22 cellular contexts compared by ENCODE assay signal in genomic region chr7:5435291-5436002, GRCh38. TPM values are rescaled to one million over a fixed set of nuclear protein-coding genes. Genes with fewer than 3 reads are reported as not detected.
DNase-seq lines count a peak whose midpoint lies in the region; ATAC-seq, FAIRE-seq and TF ChIP-seq lines count a peak whose summit lies in the region.
"Had no signal": no experiment of that assay in that cellular context is flagged by ENCODE, and none has a peak within 500 bp of the region (broad histone marks: within the 10 kb centered on the region; RNA-seq: fewer than 3 reads in every experiment).

No MANE protein-coding gene starts in this region.

- H3K4me3 Mint-ChIP-seq in immature natural killer cell, result no peak overlapping the region
- H3K4me3 Mint-ChIP-seq: activated CD8-positive, alpha-beta memory T cell treated with anti-CD3 and anti-CD28 coated beads, Interleukin-2, amount 10 ng/mL, durations not matched to agents 7 days and 5 days had no signal

- no peak overlapping the region for H3K18ac ChIP-seq in mesenchymal stem cell (ENCODE audit: low read depth in 1 of 2, low read length in 2 of 2)

- peaks cover 31% of the 10 kb centered on the region for H3K79me1 ChIP-seq in mesenchymal stem cell (replicated peaks; ENCODE audit: low read length, poor library complexity, severe bottlenecking)

- H2BK5ac ChIP-seq in mesenchymal stem cell (ENCODE audit: low read depth, low read length, poor library complexity, severe bottlenecking), result no peak overlapping the region

- FAIRE-seq in GM12891 (lab: Jason Lieb, UNC), result peak; percentile 85
- FAIRE-seq: D721Med had no signal

- H3K4me1 Mint-ChIP-seq in immature natural killer cell, result no peaks in the 10 kb centered on the region
- H3K4me1 Mint-ChIP-seq: activated CD8-positive, alpha-beta memory T cell treated with anti-CD3 and anti-CD28 coated beads, Interleukin-2, amount 10 ng/mL, durations not matched to agents 7 days and 5 days had no signal

- intact Hi-C loops in breast epithelium (cut with DNase I; ENCODE audit: low total_unique reads), result no loop called here

- no peak for DNase-seq in GM12891 (ENCODE audit: insufficient read length, low spot score)
- no peak for DNase-seq in mesenchymal stem cell
- DNase-seq in immature natural killer cell, result no peak
- no peak for DNase-seq in breast epithelium (ENCODE audit: low spot score in 2 of 2)
- no peak for DNase-seq in HUDEP-2 (lab: John Stamatoyannopoulos, UW; ENCODE audit: unreplicated experiment in 76 of 76)
- DNase-seq: activated CD8-positive, alpha-beta memory T cell treated with anti-CD3 and anti-CD28 coated beads, Interleukin-2, amount 10 ng/mL, durations not matched to agents 7 days and 5 days; activated effector memory CD4-positive, alpha-beta T cell treated with Interleukin-2 at 50 U/mL for 16 hours; cerebellar nuclear complex; GF-D8; hypothalamus; KG1; left cardiac atrium; mucosa of descending colon; NCI-H1092 treated with DMSO at 0.1 percent for 48 hours; ovary; T-helper 2 cell had no signal

- WGBS in mesenchymal stem cell, result 98% methylated on average over 11 of the region's 12 CpGs

- H3K36me3 ChIP-seq in mesenchymal stem cell (ENCODE audit: control insufficient read depth in 1 of 2, insufficient read depth in 2 of 2, low read depth in 1 of 2, low read length in 2 of 2) (peaks cover 25 to 28% of the 10 kb centered on the region in 2 experiments), breast epithelium (no peaks in the 10 kb centered on the region)
- H3K36me3 ChIP-seq: ovary had no signal

- ATAC-seq in HG03060 (IDR thresholded peaks at IDR 0.05; ENCODE audit: low read depth, unreplicated experiment), result peak; percentile 55
- ATAC-seq: activated CD4-positive, CD25-positive, alpha-beta regulatory T cell treated with anti-CD3 and anti-CD28 coated beads, Interleukin-2, amount 50 U/mL, for 24 hours; activated CD8-positive, alpha-beta memory T cell treated with anti-CD3 and anti-CD28 coated beads, Interleukin-2, amount 10 ng/mL, durations not matched to agents 7 days and 5 days; left cardiac atrium; mucosa of descending colon had no signal

- TF ChIP-seq POLR2A in GM12891 (IDR thresholded peaks at IDR 0.05; ENCODE audit: low read depth, low read length), result no peak
- peak; percentile 36 for TF ChIP-seq POLR2A in GM19193 (IDR thresholded peaks at IDR 0.05; ENCODE audit: extremely low read depth, insufficient read depth, insufficient read length)
- no peak for TF ChIP-seq POLR2A in breast epithelium (IDR thresholded peaks at IDR 0.05)

- H3K27me3 ChIP-seq in mesenchymal stem cell (ENCODE audit: control insufficient read depth in 1 of 2, insufficient read depth in 1 of 2, low read length in 2 of 2) (no peaks in the 10 kb centered on the region), breast epithelium (no peaks in the 10 kb centered on the region)
- H3K27me3 ChIP-seq: ovary, suprapubic skin had no signal

- H3K27me3 Mint-ChIP-seq in immature natural killer cell (ENCODE audit: low read depth in 3 of 3), result peaks cover 4 to 22% (median 16%) of the 10 kb centered on the region in 3 donors

- H2AK5ac ChIP-seq in mesenchymal stem cell (ENCODE audit: low read length, severe bottlenecking), result no peak overlapping the region

- peak overlapping the region; percentile 55 for H4K8ac ChIP-seq in mesenchymal stem cell (ENCODE audit: low read length)

- no peak overlapping the region for H2BK120ac ChIP-seq in mesenchymal stem cell (ENCODE audit: low read depth, low read length)

- H3K4me1 ChIP-seq in mesenchymal stem cell (ENCODE audit: control insufficient read depth, insufficient read depth, low read depth, low read length), result peaks cover 12% of the 10 kb centered on the region
- no peaks in the 10 kb centered on the region for H3K4me1 ChIP-seq in breast epithelium

- H3K27ac ChIP-seq in mesenchymal stem cell (ENCODE audit: low read length, poor library complexity, severe bottlenecking) (no peak overlapping the region), breast epithelium (no peak overlapping the region)
- H3K27ac ChIP-seq: HL-60, ovary, suprapubic skin had no signal

- H3K9me3 ChIP-seq in mesenchymal stem cell (ENCODE audit: control insufficient read depth, low read length) (peaks cover 12% of the 10 kb centered on the region), breast epithelium (peaks cover 0 to 10% of the 10 kb centered on the region in 2 donors)
- H3K9me3 ChIP-seq: mucosa of descending colon had no signal

- H3K23ac ChIP-seq in mesenchymal stem cell (ENCODE audit: low read length in 2 of 2), result no peak overlapping the region

- no peak overlapping the region for H2AFZ ChIP-seq in mesenchymal stem cell (ENCODE audit: low read depth, low read length)

- H2BK12ac ChIP-seq in mesenchymal stem cell (ENCODE audit: low read length in 2 of 2), result no peak overlapping the region

- H3K4me3 ChIP-seq in mesenchymal stem cell (ENCODE audit: insufficient read depth in 1 of 2, low read depth in 1 of 2, low read length in 2 of 2) (no peak overlapping the region), breast epithelium (no peak overlapping the region)
- H3K4me3 ChIP-seq: mucosa of descending colon, ovary, suprapubic skin had no signal

- H3K9ac ChIP-seq in mesenchymal stem cell (ENCODE audit: low read length), result no peak overlapping the region

- no peak overlapping the region for H4K91ac ChIP-seq in mesenchymal stem cell (ENCODE audit: low read length)

- H3K4ac ChIP-seq in mesenchymal stem cell (ENCODE audit: low read depth in 1 of 2, low read length in 2 of 2), result no peak overlapping the region

- no peak for TF ChIP-seq CTCF in breast epithelium (IDR thresholded peaks at IDR 0.05)

- H3K4me2 ChIP-seq in mesenchymal stem cell (ENCODE audit: low read length, poor library complexity, severe bottlenecking), result no peak overlapping the region

- no peak overlapping the region for H3K27ac Mint-ChIP-seq in immature natural killer cell
- H3K27ac Mint-ChIP-seq: activated CD8-positive, alpha-beta memory T cell treated with anti-CD3 and anti-CD28 coated beads, Interleukin-2, amount 10 ng/mL, durations not matched to agents 7 days and 5 days had no signal

- H3K14ac ChIP-seq in mesenchymal stem cell (ENCODE audit: low read length in 2 of 2), result no peak overlapping the region

- peaks cover 3 to 6% (median 4%) of the 10 kb centered on the region in 3 donors for H3K36me3 Mint-ChIP-seq in immature natural killer cell
- H3K36me3 Mint-ChIP-seq: activated CD8-positive, alpha-beta memory T cell treated with anti-CD3 and anti-CD28 coated beads, Interleukin-2, amount 10 ng/mL, durations not matched to agents 7 days and 5 days had no signal

- H2BK15ac ChIP-seq in mesenchymal stem cell (ENCODE audit: low read depth, poor library complexity, severe bottlenecking), result no peak overlapping the region

- no peaks in the 10 kb centered on the region for H3K9me3 Mint-ChIP-seq in immature natural killer cell

TF ChIP-seq in GM12891, 5 proteins besides CTCF, POLR2A, EP300 and RAD21:
- TF ChIP-seq POU2F2 (IDR thresholded peaks at IDR 0.05; ENCODE audit: low read depth, low read length), result peak; percentile 80; the same call in 1 of the 2 replicates
- TF ChIP-seq TAF1 (IDR thresholded peaks at IDR 0.05; ENCODE audit: low read depth, low read length), result no peak
- TF ChIP-seq SPI1 (IDR thresholded peaks at IDR 0.05; ENCODE audit: low read depth, low read length), result peak; percentile 91
- peak; percentile 51 for TF ChIP-seq PAX5 (IDR thresholded peaks at IDR 0.05; ENCODE audit: insufficient read depth, low read length, severe bottlenecking)
- TF ChIP-seq POLR2AphosphoS5 (IDR thresholded peaks at IDR 0.05; ENCODE audit: low read depth, low read length), result no peak

RNA-seq across cellular contexts. Expression of gene TNRC18, which starts 11.8 kb away (rescaled TPM):
- polyA plus RNA-seq in GM12891 (2012; ENCODE audit: low read depth, missing spikeins), result 14.7 TPM
- 45.5 TPM for polyA plus RNA-seq in mesenchymal stem cell (2013, experiment 1 of 2)
- polyA plus RNA-seq in mesenchymal stem cell (2013, experiment 2 of 2), result 39.8 TPM
- polyA plus RNA-seq in immature natural killer cell, result 1 to 10 TPM in 2 of 3 donors, under 1 TPM in 1; 0.42 to 4.1 (median 1.0) TPM
- 10 to 100 TPM; 32.2 to 72.4 (median 36.9) TPM for total RNA-seq in breast epithelium
